Comparison of ENCODE assay signal across 9 cellular contexts in genomic region chr12:107079172-107080011, GRCh38. TPM values are rescaled to one million over a fixed set of nuclear protein-coding genes. Genes with fewer than 3 reads are reported as not detected.
DNase-seq lines count a peak whose midpoint lies in the region; ATAC-seq and TF ChIP-seq lines count a peak whose summit lies in the region.
"Had no signal": no experiment of that assay in that cellular context is flagged by ENCODE, and none has a peak within 500 bp of the region (broad histone marks: within the 10 kb centered on the region; RNA-seq: fewer than 3 reads in every experiment).

No MANE protein-coding gene starts in this region.

- H3K4me1 Mint-ChIP-seq in stimulated activated memory B cell treated with anti-CD40 and anti-IgM and Interleukin-4, amounts not matched to agents 10 μg/mL and 1 μg/mL and 100 μg/mL, for 72 hours: no peaks in the 10 kb centered on the region

- no peaks in the 10 kb centered on the region for H3K27me3 ChIP-seq in liver (ENCODE audit: control insufficient read depth in 4 of 4, insufficient read depth in 4 of 4, low read length in 3 of 4)

- H3K36me3 ChIP-seq in liver (ENCODE audit: control insufficient read depth in 4 of 4, insufficient read depth in 3 of 4, low read depth in 1 of 4, low read length in 3 of 4): no peaks in the 10 kb centered on the region

- H3K4me1 ChIP-seq in liver (ENCODE audit: control insufficient read depth in 4 of 4, insufficient read depth in 4 of 4, low read length in 3 of 4): peaks cover 0 to 8% (median under 1%) of the 10 kb centered on the region in 4 donors

- H3K4me3 Mint-ChIP-seq in stimulated activated memory B cell treated with anti-CD40 and anti-IgM and Interleukin-4, amounts not matched to agents 10 μg/mL and 1 μg/mL and 100 μg/mL, for 72 hours: no peak overlapping the region
- H3K4me3 Mint-ChIP-seq: IgD-negative memory B cell had no signal

- H3K36me3 Mint-ChIP-seq in stimulated activated memory B cell treated with anti-CD40 and anti-IgM and Interleukin-4, amounts not matched to agents 10 μg/mL and 1 μg/mL and 100 μg/mL, for 72 hours: peaks cover 12% of the 10 kb centered on the region

- H3K27ac ChIP-seq in C4-2B: no peak overlapping the region
- no peak overlapping the region for H3K27ac ChIP-seq in VCaP
- H3K27ac ChIP-seq in liver (ENCODE audit: low read depth in 1 of 2, low read length in 2 of 2): no peak overlapping the region

- peaks cover 8% of the 10 kb centered on the region for H3K9me3 Mint-ChIP-seq in stimulated activated memory B cell treated with anti-CD40 and anti-IgM and Interleukin-4, amounts not matched to agents 10 μg/mL and 1 μg/mL and 100 μg/mL, for 72 hours

- no peak overlapping the region for H3K4me3 ChIP-seq in liver (ENCODE audit: low read depth in 1 of 3, low read length in 3 of 3)

- WGBS in liver: 96% methylated on average over 2 of the region's 2 CpGs

- H3K27ac Mint-ChIP-seq in stimulated activated memory B cell treated with anti-CD40 and anti-IgM and Interleukin-4, amounts not matched to agents 10 μg/mL and 1 μg/mL and 100 μg/mL, for 72 hours: no peak overlapping the region
- H3K27ac Mint-ChIP-seq: IgD-negative memory B cell had no signal

- DNase-seq in H4 (ENCODE audit: low spot score): peak; percentile 42
- DNase-seq in NCI-H526 treated with DMSO at 0.1 percent for 48 hours (lab: John Stamatoyannopoulos, UW): no peak
- no peak for DNase-seq in NCI-H187 (lab: John Stamatoyannopoulos, UW)

- no peak overlapping the region for H3K9ac ChIP-seq in liver (ENCODE audit: low read depth in 1 of 2, low read length in 2 of 2)

- TF ChIP-seq CTCF in C4-2B (conservative IDR thresholded peaks at IDR 0.05) (peak; percentile 73), VCaP (conservative IDR thresholded peaks at IDR 0.05) (peak; percentile 69), liver (IDR thresholded peaks at IDR 0.05; ENCODE audit: low read depth, low read length, missing input control) (peak; percentile 47)

- TF ChIP-seq RAD21 in liver (IDR thresholded peaks at IDR 0.05): peak; percentile 52 to 66

- H3K27me3 Mint-ChIP-seq in stimulated activated memory B cell treated with anti-CD40 and anti-IgM and Interleukin-4, amounts not matched to agents 10 μg/mL and 1 μg/mL and 100 μg/mL, for 72 hours: peaks cover 28% of the 10 kb centered on the region

- ATAC-seq in stimulated activated memory B cell treated with anti-CD40 and anti-IgM and Interleukin-4, amounts not matched to agents 10 μg/mL and 1 μg/mL and 100 μg/mL, for 72 hours: no peak
- ATAC-seq in HG03025 (IDR thresholded peaks at IDR 0.05; ENCODE audit: low FRiP score, unreplicated experiment): no peak

- no peaks in the 10 kb centered on the region for H3K9me3 ChIP-seq in liver (ENCODE audit: control insufficient read depth in 4 of 4, low read length in 3 of 4)

TF ChIP-seq in liver, 16 proteins besides CTCF, POLR2A, EP300 and RAD21:
- TF ChIP-seq HNF4A (conservative IDR thresholded peaks at IDR 0.05) (peak in 1 of 2 donors; percentile 32), JUND (IDR thresholded peaks at IDR 0.05) (no peak), FOXA1 (IDR thresholded peaks at IDR 0.05) (no peak), HNF4G (IDR thresholded peaks at IDR 0.05) (no peak)

RNA-seq across cellular contexts. Expression of gene CRY1, which starts 14.0 kb away (rescaled TPM):
- 7.0 and 13.2 TPM in 2 replicates for total RNA-seq in H4 (2014; rRNA removed; shearing (Covaris generic))
- 10 to 100 TPM in 1 of 2 donors, 1 to 10 TPM in 1; 9.8 to 16.6 TPM for total RNA-seq in liver
- polyA plus RNA-seq in liver: 10 to 100 TPM in 1 of 2 donors, 1 to 10 TPM in 1; 5.7 to 10.4 TPM
